Comparison of ENCODE assay signal across 8 cellular contexts in genomic region chr6:22025468-22026159, GRCh38.
DNase-seq lines count a peak whose midpoint lies in the region; ATAC-seq and TF ChIP-seq lines count a peak whose summit lies in the region.

No MANE protein-coding gene starts in this region.

- no peak for TF ChIP-seq CTCF in GM12865 (IDR thresholded peaks at IDR 0.05; ENCODE audit: insufficient read depth, low read depth, low read length, missing control alignments)

- peak overlapping the region; percentile 56 for H3K4me3 ChIP-seq in GM12865 (ENCODE audit: low read depth, low read length)

- H3K27ac ChIP-seq in substantia nigra (ENCODE audit: low read depth, low read length, poor library complexity, severe bottlenecking), result peak overlapping the region; percentile 22

- DNase-seq in GM12865 (ENCODE audit: low read depth) (peak; percentile 85), LHCN-M2 (ENCODE audit: low read depth) (peak; percentile 46), amniotic epithelial cell (ENCODE audit: low read depth) (peak; percentile 99), iPS-NIHi11 (ENCODE audit: low spot score) (peak; percentile 67), substantia nigra (lab: John Stamatoyannopoulos, UW) (peak in 4 of 49 donors; percentile 4 to 22 (median 9)), GM19240 (ENCODE audit: insufficient read length, low spot score) (no peak)
- DNase-seq in NK-92 treated with Interleukin-12 subunit alpha and Interleukin-12 subunit beta, amount 100 ng/mL, for 24 hours (lab: John Stamatoyannopoulos, UW), result no peak

- ATAC-seq in GM21619 (IDR thresholded peaks at IDR 0.05; ENCODE audit: unreplicated experiment), result peak; percentile 53

Comparison
In these comparisons a context has a peak if more than half of its experiments do, and no peak if none do; other contexts are left out.
1. DNase-seq: peak in GM12865 (single experiment), LHCN-M2 (single experiment), amniotic epithelial cell (single experiment) and iPS-NIHi11 (single experiment); none in GM19240 (single experiment) and NK-92 treated with Interleukin-12 subunit alpha and Interleukin-12 subunit beta, amount 100 ng/mL, for 24 hours (single experiment).